8 cellular contexts compared by ENCODE assay signal in the genomic region with DNA sequence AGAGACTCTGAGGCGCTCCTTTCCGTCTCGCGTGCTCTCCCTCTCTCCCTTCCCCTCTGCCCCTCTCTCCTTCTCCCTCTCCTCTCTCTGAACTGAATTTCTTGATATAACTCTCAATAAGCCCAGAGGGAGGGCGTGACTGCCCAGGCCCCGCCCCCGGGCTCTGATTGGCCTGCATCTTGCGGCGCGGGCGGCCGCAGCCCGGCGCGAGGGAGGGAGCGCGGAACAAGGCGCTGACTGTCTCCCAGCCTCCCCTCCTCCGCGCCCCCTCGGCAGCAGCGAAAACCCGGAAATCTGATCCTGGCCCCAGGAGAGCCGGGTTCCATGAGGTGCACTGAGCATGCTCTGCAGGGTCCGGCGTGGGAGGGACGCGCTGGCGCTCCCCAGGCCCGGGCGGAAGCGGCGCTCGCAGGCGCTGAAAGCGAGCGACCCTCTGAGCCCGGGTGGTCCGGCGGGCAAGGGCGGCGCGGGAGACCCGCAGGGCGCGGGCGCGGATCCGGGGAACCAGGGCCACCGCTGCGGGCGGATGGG. TPM values are rescaled to one million over a fixed set of nuclear protein-coding genes. Genes with fewer than 3 reads are reported as not detected.
A peak's percentile ranks its signal among the peaks of the same experiment; 100 is the strongest.
DNase-seq lines count a peak whose midpoint lies in the region; ATAC-seq and TF ChIP-seq lines count a peak whose summit lies in the region.

A gene with protein sequence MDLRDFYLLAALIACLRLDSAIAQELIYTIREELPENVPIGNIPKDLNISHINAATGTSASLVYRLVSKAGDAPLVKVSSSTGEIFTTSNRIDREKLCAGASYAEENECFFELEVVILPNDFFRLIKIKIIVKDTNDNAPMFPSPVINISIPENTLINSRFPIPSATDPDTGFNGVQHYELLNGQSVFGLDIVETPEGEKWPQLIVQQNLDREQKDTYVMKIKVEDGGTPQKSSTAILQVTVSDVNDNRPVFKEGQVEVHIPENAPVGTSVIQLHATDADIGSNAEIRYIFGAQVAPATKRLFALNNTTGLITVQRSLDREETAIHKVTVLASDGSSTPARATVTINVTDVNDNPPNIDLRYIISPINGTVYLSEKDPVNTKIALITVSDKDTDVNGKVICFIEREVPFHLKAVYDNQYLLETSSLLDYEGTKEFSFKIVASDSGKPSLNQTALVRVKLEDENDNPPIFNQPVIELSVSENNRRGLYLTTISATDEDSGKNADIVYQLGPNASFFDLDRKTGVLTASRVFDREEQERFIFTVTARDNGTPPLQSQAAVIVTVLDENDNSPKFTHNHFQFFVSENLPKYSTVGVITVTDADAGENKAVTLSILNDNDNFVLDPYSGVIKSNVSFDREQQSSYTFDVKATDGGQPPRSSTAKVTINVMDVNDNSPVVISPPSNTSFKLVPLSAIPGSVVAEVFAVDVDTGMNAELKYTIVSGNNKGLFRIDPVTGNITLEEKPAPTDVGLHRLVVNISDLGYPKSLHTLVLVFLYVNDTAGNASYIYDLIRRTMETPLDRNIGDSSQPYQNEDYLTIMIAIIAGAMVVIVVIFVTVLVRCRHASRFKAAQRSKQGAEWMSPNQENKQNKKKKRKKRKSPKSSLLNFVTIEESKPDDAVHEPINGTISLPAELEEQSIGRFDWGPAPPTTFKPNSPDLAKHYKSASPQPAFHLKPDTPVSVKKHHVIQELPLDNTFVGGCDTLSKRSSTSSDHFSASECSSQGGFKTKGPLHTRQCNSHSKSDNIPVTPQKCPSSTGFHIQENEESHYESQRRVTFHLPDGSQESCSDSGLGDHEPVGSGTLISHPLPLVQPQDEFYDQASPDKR (N-terminal part only) (minus strand): TSS at position 94 of the 531 bp plus-strand sequence. CDS start 1,896 bp downstream, outside the sequence.

- H3K9me3 ChIP-seq in AG04450 (ENCODE audit: control insufficient read depth, insufficient read depth, low read length) = peaks cover 3% of the 10 kb centered on the region; the same call in 1 of the 2 replicates

- no peaks in the 10 kb centered on the region for H3K36me3 Mint-ChIP-seq in activated CD4-positive, alpha-beta T cell treated with anti-CD3 and anti-CD28 coated beads for 36 hours (ENCODE audit: low read depth)

- H3K9me3 Mint-ChIP-seq in activated CD4-positive, alpha-beta T cell treated with anti-CD3 and anti-CD28 coated beads for 36 hours (ENCODE audit: low read depth) = no peaks in the 10 kb centered on the region

- in situ Hi-C loops in GM18951 (cut with MboI; ENCODE audit: low sequenced_read_pairs, unreplicated experiment) = no loop called here

- POLR2A ChIA-PET in AG04450 (lab: Yijun Ruan, JAX) = interaction anchor here (0.6 kb wide), 1 partner anchor 1443 kb away, joined by 4 read pairs; no protein-coding TSS in a partner anchor
- POLR2A ChIA-PET in activated CD4-positive, alpha-beta T cell treated with anti-CD3 and anti-CD28 coated beads for 36 hours (lab: Charles Lee) = no interaction called here

- H3K27me3 Mint-ChIP-seq in activated CD4-positive, alpha-beta T cell treated with anti-CD3 and anti-CD28 coated beads for 36 hours = peaks cover 14% of the 10 kb centered on the region

- TF ChIP-seq CTCF in AG04450 (IDR thresholded peaks at IDR 0.05; ENCODE audit: low read depth, low read length) = no peak

- intact Hi-C loops in activated CD4-positive, alpha-beta T cell treated with anti-CD3 and anti-CD28 coated beads for 36 hours (cut with DNase I, micrococcal nuclease) = no loop called here

- TF ChIP-seq POLR2A in GM18951 (IDR thresholded peaks at IDR 0.05; ENCODE audit: extremely low read depth, insufficient read depth, insufficient read length) = peak; percentile 48

- H3K27me3 ChIP-seq in AG04450 (ENCODE audit: control insufficient read depth, insufficient read depth, low read length) = no peaks in the 10 kb centered on the region

- peaks cover 6% of the 10 kb centered on the region for H3K4me1 Mint-ChIP-seq in activated CD4-positive, alpha-beta T cell treated with anti-CD3 and anti-CD28 coated beads for 36 hours

- H3K27ac Mint-ChIP-seq in activated CD4-positive, alpha-beta T cell treated with anti-CD3 and anti-CD28 coated beads for 36 hours = peak within 1 kb of the TSS; percentile 24

- H3K27ac ChIP-seq in AG04450 (ENCODE audit: low read depth, low read length) = peak within 1 kb of the TSS; percentile 81
- H3K27ac ChIP-seq in cingulate gyrus (ENCODE audit: low read depth, low read length) = peak within 1 kb of the TSS; percentile 96

- H3K4me3 ChIP-seq in AG04450 (ENCODE audit: low read depth, low read length) = peak within 1 kb of the TSS; percentile 89

- no peak within 1 kb of the TSS for H3K4me3 Mint-ChIP-seq in activated CD4-positive, alpha-beta T cell treated with anti-CD3 and anti-CD28 coated beads for 36 hours

- peak; percentile 92 for DNase-seq in AG04450 (ENCODE audit: low read depth, low spot score)
- DNase-seq in NCI-H345 (lab: John Stamatoyannopoulos, UW) = peak; percentile 98
- peak; percentile 95 for DNase-seq in activated CD4-positive, alpha-beta T cell treated with anti-CD3 and anti-CD28 coated beads for 36 hours
- peak; percentile 96 for DNase-seq in kidney tubule cell (ENCODE audit: low spot score)
- DNase-seq in stimulated activated CD4-positive, alpha-beta T cell treated with anti-CD3 and anti-CD28 coated beads, Interleukin-1b, Interleukin-23, amount 100 ng/mL, for 1 hour (ENCODE audit: low read depth in 2 of 2) = peak; percentile 23 to 78

- ATAC-seq in HG03175 (IDR thresholded peaks at IDR 0.05; ENCODE audit: unreplicated experiment) = peak; percentile 98
- ATAC-seq in activated CD4-positive, alpha-beta T cell treated with anti-CD3 and anti-CD28 coated beads for 36 hours = peak; percentile 95

- CTCF ChIA-PET in AG04450 (lab: Charles Lee) = interaction anchor here (1.6 kb wide), 1 partner anchor 611 kb away, joined by 10 read pairs; no protein-coding TSS in a partner anchor
- CTCF ChIA-PET in activated CD4-positive, alpha-beta T cell treated with anti-CD3 and anti-CD28 coated beads for 36 hours (lab: Charles Lee) = no interaction called here

RNA-seq across cellular contexts. Expression of the gene that starts here (rescaled TPM):
- polyA plus RNA-seq in AG04450 (2011; rRNA removed) = 2.2 and 3.3 TPM in 2 replicates
- 9.2 and 12.6 TPM in 2 replicates for polyA minus RNA-seq in AG04450 (2011; rRNA and poly(A)+ RNA removed)
- under 1 TPM; 0.14 to 0.21 TPM for total RNA-seq in activated CD4-positive, alpha-beta T cell treated with anti-CD3 and anti-CD28 coated beads for 36 hours

Comparison
In these comparisons a context has a peak if more than half of its experiments do, and no peak if none do; other contexts are left out.
1. Peak in every context shown above with its lines: DNase-seq, ATAC-seq, H3K4me3 ChIP-seq and H3K27ac ChIP-seq.
2. Peak in DNase-seq and ATAC-seq in activated CD4-positive, alpha-beta T cell treated with anti-CD3 and anti-CD28 coated beads for 36 hours; RNA of the gene not detected or under 1 TPM.